Comparison of ENCODE assay signal across 18 cellular contexts in the genomic region with DNA sequence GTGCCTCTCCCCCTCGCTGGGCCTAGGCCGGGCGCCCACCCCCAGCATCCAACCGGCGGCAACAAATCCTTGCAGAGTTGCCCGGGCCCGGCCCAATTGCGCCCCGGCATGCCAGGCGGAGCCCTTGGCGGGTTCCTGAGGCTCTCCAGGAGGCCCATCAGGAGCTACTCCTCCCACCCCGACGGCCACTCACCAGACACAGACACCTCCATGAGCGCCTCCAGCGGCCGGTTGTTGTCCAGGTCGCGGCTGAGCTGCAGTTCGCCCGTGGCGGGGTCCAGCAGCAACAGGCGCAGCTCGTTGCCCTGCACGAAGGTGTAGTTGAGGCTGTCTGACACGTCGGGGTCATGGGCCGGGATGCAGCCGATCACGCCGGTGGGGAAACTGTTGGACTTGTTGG. TPM values are rescaled to one million over a fixed set of nuclear protein-coding genes. Genes with fewer than 3 reads are reported as not detected.
DNase-seq lines count a peak whose midpoint lies in the region; ATAC-seq, FAIRE-seq and TF ChIP-seq lines count a peak whose summit lies in the region.
"Had no signal": no experiment of that assay in that cellular context is flagged by ENCODE, and none has a peak within 500 bp of the region (broad histone marks: within the 10 kb centered on the region; RNA-seq: fewer than 3 reads in every experiment).

No MANE protein-coding gene starts in this region.

- BruUV-seq in Panc1 (replicated peaks; lab: Mats Ljungman, UMichigan): no TSS peak

- peaks cover 25% of the 10 kb centered on the region for H3K9me3 ChIP-seq in BLaER1
- H3K9me3 ChIP-seq in Panc1 (ENCODE audit: control insufficient read depth, insufficient read depth, low read depth, low read length): no peaks in the 10 kb centered on the region
- no peaks in the 10 kb centered on the region for H3K9me3 ChIP-seq in SK-N-SH
- H3K9me3 ChIP-seq: gastroesophageal sphincter had no signal

- peak; percentile 76 for ATAC-seq in Panc1
- ATAC-seq: activated CD8-positive, alpha-beta memory T cell treated with anti-CD3 and anti-CD28 coated beads, Interleukin-2, amount 10 ng/mL, durations not matched to agents 7 days and 5 days; gastroesophageal sphincter; naive thymus-derived CD8-positive, alpha-beta T cell; stimulated activated memory B cell treated with anti-CD40 and anti-IgM and Interleukin-4, amounts not matched to agents 10 μg/mL and 1 μg/mL and 100 μg/mL, for 72 hours had no signal

- H3K27me3 ChIP-seq in BLaER1 (peaks cover 37% of the 10 kb centered on the region), Panc1 (ENCODE audit: control insufficient read depth, insufficient read depth, low read length) (no peaks in the 10 kb centered on the region), SK-N-SH (ENCODE audit: insufficient read depth) (peaks cover 7% of the 10 kb centered on the region; the same call in 1 of the 2 replicates)

- peaks cover 33% of the 10 kb centered on the region for H3K4me1 ChIP-seq in BLaER1
- peaks cover 7% of the 10 kb centered on the region for H3K4me1 ChIP-seq in Panc1 (ENCODE audit: control insufficient read depth, insufficient read depth, low read length)
- peaks cover 0 to 3% of the 10 kb centered on the region in 2 experiments; a peak in 1 of 4 replicates for H3K4me1 ChIP-seq in SK-N-SH (ENCODE audit: control insufficient read depth in 1 of 2, insufficient read depth in 2 of 2, low read depth in 1 of 2, low read length in 1 of 2)

- H3K79me2 ChIP-seq in SK-N-SH (ENCODE audit: insufficient read depth): no peaks in the 10 kb centered on the region

- H3K4me3 ChIP-seq in BLaER1 (no peak overlapping the region), Panc1 (ENCODE audit: low read depth in 2 of 2, low read length in 2 of 2) (peak overlapping the region; percentile 47 to 58), epithelial cell of esophagus (ENCODE audit: low read length) (peak overlapping the region; percentile 71), SK-N-SH (ENCODE audit: low read depth in 2 of 2, low read length in 1 of 2) (no peak overlapping the region)
- H3K4me3 ChIP-seq: gastroesophageal sphincter had no signal

- H3K36me3 ChIP-seq in BLaER1 (peaks cover 24% of the 10 kb centered on the region), Panc1 (ENCODE audit: control insufficient read depth, insufficient read depth, low read length) (no peaks in the 10 kb centered on the region), SK-N-SH (replicated peaks in 1 of 2; ENCODE audit: control insufficient read depth in 1 of 2, insufficient read depth in 2 of 2, low read length in 1 of 2) (no peaks in the 10 kb centered on the region)
- H3K36me3 ChIP-seq: gastroesophageal sphincter had no signal

- H3K27ac Mint-ChIP-seq in nephron: no peak overlapping the region
- H3K27ac Mint-ChIP-seq: activated CD8-positive, alpha-beta memory T cell treated with anti-CD3 and anti-CD28 coated beads, Interleukin-2, amount 10 ng/mL, durations not matched to agents 7 days and 5 days; stimulated activated memory B cell treated with anti-CD40 and anti-IgM and Interleukin-4, amounts not matched to agents 10 μg/mL and 1 μg/mL and 100 μg/mL, for 72 hours had no signal

- TF ChIP-seq EP300 in SK-N-SH (IDR thresholded peaks at IDR 0.05; ENCODE audit: borderline replicate concordance in 1 of 2, low read depth in 1 of 2, low read length in 1 of 2): no peak

- DNase-seq in Panc1 (ENCODE audit: low read depth, low spot score) (no peak), epithelial cell of esophagus (ENCODE audit: low read depth) (peak; percentile 78), SK-N-SH (no peak), D721Med (ENCODE audit: insufficient read length, low spot score) (no peak)
- no peak for DNase-seq in activated naive CD4-positive, alpha-beta T cell (lab: John Stamatoyannopoulos, UW)
- DNase-seq in stimulated activated naive CD4-positive, alpha-beta T cell (lab: John Stamatoyannopoulos, UW): no peak
- DNase-seq: activated CD8-positive, alpha-beta memory T cell treated with anti-CD3 and anti-CD28 coated beads, Interleukin-2, amount 10 ng/mL, durations not matched to agents 7 days and 5 days; H7; KG1; naive thymus-derived CD8-positive, alpha-beta T cell; NCI-H1105 treated with DMSO at 0.1 percent for 48 hours; NK-92 treated with Interleukin-12 subunit alpha and Interleukin-12 subunit beta, amount 100 ng/mL, for 24 hours; SIG-M5; stimulated activated CD4-positive, alpha-beta T cell treated with anti-CD3 and anti-CD28 coated beads, Interleukin-12 subunit alpha, Interleukin-12 subunit beta, amount 100 ng/mL, for 4 hours had no signal

- H3K4me1 Mint-ChIP-seq in nephron: peaks cover 15% of the 10 kb centered on the region

- peaks cover 15% of the 10 kb centered on the region for H3K36me3 Mint-ChIP-seq in nephron (ENCODE audit: low read depth)
- H3K36me3 Mint-ChIP-seq: activated CD8-positive, alpha-beta memory T cell treated with anti-CD3 and anti-CD28 coated beads, Interleukin-2, amount 10 ng/mL, durations not matched to agents 7 days and 5 days; naive thymus-derived CD8-positive, alpha-beta T cell; stimulated activated memory B cell treated with anti-CD40 and anti-IgM and Interleukin-4, amounts not matched to agents 10 μg/mL and 1 μg/mL and 100 μg/mL, for 72 hours had no signal

- no peaks in the 10 kb centered on the region for H3F3A ChIP-seq in SK-N-SH (replicated peaks; ENCODE audit: insufficient read depth)

- H3K4me3 Mint-ChIP-seq in nephron: peak overlapping the region in 2 of 3 experiments; percentile 21 to 46
- H3K4me3 Mint-ChIP-seq: activated CD8-positive, alpha-beta memory T cell treated with anti-CD3 and anti-CD28 coated beads, Interleukin-2, amount 10 ng/mL, durations not matched to agents 7 days and 5 days; stimulated activated memory B cell treated with anti-CD40 and anti-IgM and Interleukin-4, amounts not matched to agents 10 μg/mL and 1 μg/mL and 100 μg/mL, for 72 hours had no signal

- H3K27ac ChIP-seq in BLaER1 (no peak overlapping the region), Panc1 (ENCODE audit: low read length) (peak overlapping the region; percentile 46), SK-N-SH (ENCODE audit: low read depth in 2 of 2, low read length in 1 of 2) (no peak overlapping the region)
- H3K27ac ChIP-seq: gastroesophageal sphincter had no signal

- H3K9me2 ChIP-seq in SK-N-SH: no peaks in the 10 kb centered on the region

- H4K20me1 ChIP-seq in BLaER1 (peaks cover 35% of the 10 kb centered on the region), SK-N-SH (ENCODE audit: insufficient read depth) (no peaks in the 10 kb centered on the region)

- H3K9ac ChIP-seq in BLaER1 (no peak overlapping the region), SK-N-SH (no peak overlapping the region)

- TF ChIP-seq CTCF in Panc1 (IDR thresholded peaks at IDR 0.05): peak; percentile 81
- peak; percentile 44 for TF ChIP-seq CTCF in epithelial cell of esophagus (IDR thresholded peaks at IDR 0.05; ENCODE audit: insufficient read depth, low read depth, low read length, missing control alignments)
- no peak for TF ChIP-seq CTCF in nephron (IDR thresholded peaks at IDR 0.05; ENCODE audit: unreplicated experiment in 3 of 3)
- no peak for TF ChIP-seq CTCF in SK-N-SH (IDR thresholded peaks at IDR 0.05)
- no peak for TF ChIP-seq CTCF in D721Med (IDR thresholded peaks at IDR 0.05; ENCODE audit: insufficient read depth, missing control alignments)

- no peak for TF ChIP-seq RAD21 in SK-N-SH (IDR thresholded peaks at IDR 0.05; ENCODE audit: low read length)

- intact Hi-C loops in Panc1 (cut with micrococcal nuclease; ENCODE audit: unreplicated experiment): no loop called here

- H3K27me3 Mint-ChIP-seq in nephron (ENCODE audit: low read depth): peaks cover 38% of the 10 kb centered on the region

- no peak for FAIRE-seq in D721Med (lab: Jason Lieb, UNC)

- no peaks in the 10 kb centered on the region for H3K9me3 Mint-ChIP-seq in nephron
- H3K9me3 Mint-ChIP-seq: naive thymus-derived CD8-positive, alpha-beta T cell; stimulated activated memory B cell treated with anti-CD40 and anti-IgM and Interleukin-4, amounts not matched to agents 10 μg/mL and 1 μg/mL and 100 μg/mL, for 72 hours had no signal

- 93% methylated on average over 15 of the region's 30 CpGs for WGBS in SK-N-SH (ENCODE audit: low lambda C conversion rate)

- no peak overlapping the region for H2AFZ ChIP-seq in SK-N-SH (ENCODE audit: low read depth)

- peak overlapping the region; percentile 37; the same call in 1 of the 2 replicates for H3K4me2 ChIP-seq in BLaER1
- H3K4me2 ChIP-seq in SK-N-SH: no peak overlapping the region

- POLR2A ChIA-PET in Panc1 (lab: Charles Lee) (interaction anchor here (0.5 kb wide), 1 partner anchor 804 kb away, joined by 3 read pairs; no protein-coding TSS in a partner anchor), SK-N-SH (lab: Yijun Ruan, JAX) (no interaction called here)

- CTCF ChIA-PET in Panc1 (lab: Charles Lee) (interaction anchor here (0.9 to 1.0 kb wide), 2 partner anchors 166 to 411 kb away, joined by 3 to 5 read pairs; no protein-coding TSS in a partner anchor), SK-N-SH (lab: Yijun Ruan, JAX) (interaction anchor here (1.9 to 3.8 kb wide), 3 partner anchors 9 to 178 kb away, joined by 4 to 26 read pairs (median 9); no protein-coding TSS in a partner anchor)

- in situ Hi-C loops in Panc1 (cut with HindIII; ENCODE audit: low pct_unique_long_range_greater_than_20kb, low sequenced_read_pairs): no loop called here

TF ChIP-seq in SK-N-SH, 30 proteins besides CTCF, POLR2A, EP300 and RAD21:
- TF ChIP-seq, protein P1, sequence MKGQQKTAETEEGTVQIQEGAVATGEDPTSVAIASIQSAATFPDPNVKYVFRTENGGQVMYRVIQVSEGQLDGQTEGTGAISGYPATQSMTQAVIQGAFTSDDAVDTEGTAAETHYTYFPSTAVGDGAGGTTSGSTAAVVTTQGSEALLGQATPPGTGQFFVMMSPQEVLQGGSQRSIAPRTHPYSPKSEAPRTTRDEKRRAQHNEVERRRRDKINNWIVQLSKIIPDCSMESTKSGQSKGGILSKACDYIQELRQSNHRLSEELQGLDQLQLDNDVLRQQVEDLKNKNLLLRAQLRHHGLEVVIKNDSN (IDR thresholded peaks at IDR 0.05; ENCODE audit: borderline replicate concordance, low read depth): no peak
- no peak for TF ChIP-seq TCF12 (IDR thresholded peaks at IDR 0.05)
- TF ChIP-seq MXI1 (IDR thresholded peaks at IDR 0.05; ENCODE audit: low read depth, low read length): no peak

RNA-seq across cellular contexts. Expression of gene CELSR1, which starts 4.0 kb away (rescaled TPM):
- 30.7 TPM for total RNA-seq in Panc1 (2021; ENCODE audit: unreplicated experiment)
- 34.8 TPM for polyA plus RNA-seq in Panc1 (2012; ENCODE audit: insufficient read length)
- 1.8 and 5.0 TPM in 2 replicates for polyA plus RNA-seq in SK-N-SH (2012; rRNA removed)
- 2.0 and 3.3 TPM in 2 replicates for polyA plus RNA-seq in SK-N-SH (2012; cell fraction: cytosol; rRNA removed)
- polyA plus RNA-seq in SK-N-SH (2012; cell fraction: nucleus; rRNA removed): 4.3 and 5.2 TPM in 2 replicates

Comparison
In these comparisons a context has a peak if more than half of its experiments do, and no peak if none do; other contexts are left out.
1. H3K4me3 ChIP-seq: peak in Panc1 (2 of 2) and epithelial cell of esophagus (single experiment); none in BLaER1 (single experiment) and SK-N-SH (0 of 2).
2. CTCF ChIP-seq: peak in Panc1 (single experiment) and epithelial cell of esophagus (single experiment); none in nephron (0 of 3), SK-N-SH (single experiment) and D721Med (single experiment).